ENCODE assay signal across 9 cellular contexts in the genomic region with DNA sequence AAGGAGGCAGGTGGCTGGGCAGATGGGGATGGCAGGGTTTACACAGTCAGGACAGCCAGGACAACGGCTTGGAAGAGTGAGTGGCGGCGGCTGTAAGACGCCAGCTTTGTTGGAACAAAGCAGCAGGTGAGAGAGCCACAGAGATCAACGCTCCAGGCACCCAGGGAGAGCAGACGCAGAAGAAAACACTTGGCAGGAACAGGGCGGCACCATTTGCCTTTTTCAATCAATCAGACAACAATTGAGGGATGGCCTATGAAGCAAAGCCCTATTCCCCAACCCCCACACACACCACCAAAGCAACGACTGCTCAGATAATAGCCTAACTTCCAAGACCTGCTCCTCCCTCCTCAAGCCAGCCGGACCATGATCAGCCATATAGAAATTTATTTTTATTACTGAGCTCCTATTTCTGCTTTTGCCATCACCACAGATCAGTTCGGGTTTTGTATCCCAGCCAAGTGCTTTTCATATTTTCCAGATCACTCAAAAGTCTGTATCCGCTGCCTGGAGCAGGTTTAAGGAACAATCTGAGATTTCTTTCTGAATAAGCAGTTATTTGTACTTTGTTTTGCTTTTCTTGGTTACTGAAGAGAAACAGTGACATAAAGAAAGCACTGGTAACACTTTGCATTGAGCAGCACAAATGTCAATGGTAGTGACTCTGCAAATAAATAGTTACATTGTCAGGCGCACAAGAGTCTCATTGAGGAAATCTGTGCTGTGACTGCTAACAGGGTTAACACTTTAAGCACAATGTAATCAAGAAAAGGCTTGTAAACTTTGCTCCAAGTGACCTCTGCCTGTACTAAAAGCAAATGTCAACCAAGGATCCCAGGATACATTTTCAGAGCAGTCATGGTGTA.
DNase-seq lines count a peak whose midpoint lies in the region; ATAC-seq and TF ChIP-seq lines count a peak whose summit lies in the region.
"Had no signal": no experiment of that assay in that cellular context is flagged by ENCODE, and none has a peak within 500 bp of the region (broad histone marks: within the 10 kb centered on the region; RNA-seq: fewer than 3 reads in every experiment).

No MANE protein-coding gene starts in this region.

- ATAC-seq in HG03520 (IDR thresholded peaks at IDR 0.05; ENCODE audit: unreplicated experiment) = no peak
- no peak for ATAC-seq in activated T-cell treated with anti-CD3 and anti-CD28 coated beads, Interleukin-2, amount 50 U/mL, for 4 hours

- peak overlapping the region; percentile 49 for H3K4me3 Mint-ChIP-seq in osteocyte (ENCODE audit: unreplicated experiment)
- H3K4me3 Mint-ChIP-seq in activated T-cell treated with anti-CD3 and anti-CD28 coated beads, Interleukin-2, amount 50 U/mL, for 4 hours = no peak overlapping the region
- H3K4me3 Mint-ChIP-seq: activated naive CD4-positive, alpha-beta T cell treated with anti-CD3 and anti-CD28 coated beads, Interleukin-2, amount 50 U/mL, for 24 hours had no signal

- H3K36me3 ChIP-seq in ES-I3 (ENCODE audit: insufficient read depth, low read length) = no peaks in the 10 kb centered on the region

- H3K27ac Mint-ChIP-seq in osteocyte (ENCODE audit: unreplicated experiment) = peak overlapping the region; percentile 96
- H3K27ac Mint-ChIP-seq: activated naive CD4-positive, alpha-beta T cell treated with anti-CD3 and anti-CD28 coated beads, Interleukin-2, amount 50 U/mL, for 24 hours had no signal

- no peaks in the 10 kb centered on the region for H3K36me3 Mint-ChIP-seq in osteocyte (ENCODE audit: unreplicated experiment)
- no peaks in the 10 kb centered on the region for H3K36me3 Mint-ChIP-seq in activated T-cell treated with anti-CD3 and anti-CD28 coated beads, Interleukin-2, amount 50 U/mL, for 4 hours (ENCODE audit: insufficient read depth)
- H3K36me3 Mint-ChIP-seq: activated naive CD4-positive, alpha-beta T cell treated with anti-CD3 and anti-CD28 coated beads, Interleukin-2, amount 50 U/mL, for 24 hours had no signal

- peak overlapping the region; percentile 17; the same call in 1 of the 2 replicates for H3K9ac ChIP-seq in ES-I3 (ENCODE audit: low read depth, low read length)

- TF ChIP-seq CTCF in osteocyte (IDR thresholded peaks at IDR 0.05) = no peak

- peaks cover 6% of the 10 kb centered on the region; the same call in 1 of the 2 replicates for H3K9me3 ChIP-seq in ES-I3 (ENCODE audit: control insufficient read depth, insufficient read depth, low read length)

- no peaks in the 10 kb centered on the region for H3K27me3 Mint-ChIP-seq in osteocyte (ENCODE audit: unreplicated experiment)
- H3K27me3 Mint-ChIP-seq in activated T-cell treated with anti-CD3 and anti-CD28 coated beads, Interleukin-2, amount 50 U/mL, for 4 hours (ENCODE audit: low read depth) = peaks cover 2% of the 10 kb centered on the region

- no peaks in the 10 kb centered on the region for H3K9me3 Mint-ChIP-seq in osteocyte (ENCODE audit: unreplicated experiment)
- no peaks in the 10 kb centered on the region for H3K9me3 Mint-ChIP-seq in activated T-cell treated with anti-CD3 and anti-CD28 coated beads, Interleukin-2, amount 50 U/mL, for 4 hours
- H3K9me3 Mint-ChIP-seq: activated naive CD4-positive, alpha-beta T cell treated with anti-CD3 and anti-CD28 coated beads, Interleukin-2, amount 50 U/mL, for 24 hours had no signal

- peaks cover 63% of the 10 kb centered on the region for H3K4me1 Mint-ChIP-seq in osteocyte (ENCODE audit: unreplicated experiment)
- peaks cover 6% of the 10 kb centered on the region for H3K4me1 Mint-ChIP-seq in activated T-cell treated with anti-CD3 and anti-CD28 coated beads, Interleukin-2, amount 50 U/mL, for 4 hours (ENCODE audit: low read depth)

- H3K4me1 ChIP-seq in ES-I3 (ENCODE audit: insufficient read depth, low read length) = peaks cover 16% of the 10 kb centered on the region

- peak; percentile 97 to 99 for DNase-seq in NCI-H524 (lab: John Stamatoyannopoulos, UW)
- peak; percentile 85 for DNase-seq in fibroblast of gingiva (ENCODE audit: low read depth)
- no peak for DNase-seq in osteocyte (ENCODE audit: extremely low spot score, unreplicated experiment)
- DNase-seq in activated T-cell treated with anti-CD3 and anti-CD28 coated beads for 4 hours = no peak
- no peak for DNase-seq in activated T-cell treated with anti-CD3 and anti-CD28 coated beads, Interleukin-2, amount 50 U/mL, for 4 hours
- no peak for DNase-seq in kidney glomerular epithelial cell (lab: John Stamatoyannopoulos, UW)

Comparison
In these comparisons a context has a peak if more than half of its experiments do, and no peak if none do; other contexts are left out.
1. DNase-seq: peak in NCI-H524 (2 of 2) and fibroblast of gingiva (single experiment); none in osteocyte (single experiment), activated T-cell treated with anti-CD3 and anti-CD28 coated beads for 4 hours (single experiment), activated T-cell treated with anti-CD3 and anti-CD28 coated beads, Interleukin-2, amount 50 U/mL, for 4 hours (single experiment) and kidney glomerular epithelial cell (single experiment).